In genomic region chr5:177592905-177593304, GRCh38 we compare ENCODE assay signal across 8 cellular contexts. TPM values are rescaled to one million over a fixed set of nuclear protein-coding genes. Genes with fewer than 3 reads are reported as not detected.
DNase-seq lines count a peak whose midpoint lies in the region; ATAC-seq lines count a peak whose summit lies in the region.

No MANE protein-coding gene starts in this region.

- CTCF ChIA-PET in activated CD4-positive, alpha-beta memory T cell treated with anti-CD3 and anti-CD28 coated beads, Interleukin-2, amount 10 ng/mL, durations not matched to agents 7 days and 5 days (lab: Charles Lee) = interaction anchor here (0.5 to 1.6 kb wide), 6 partner anchors 8 to 482 kb away, joined by 3 to 5 read pairs (median 4); partner anchors contain the start of gene B4GALT7

- DNase-seq in HAP-1 (ENCODE audit: low spot score in 2 of 2) (no peak), DMS53 (lab: John Stamatoyannopoulos, UW) (no peak), 8988T (no peak)
- no peak for DNase-seq in activated CD4-positive, alpha-beta memory T cell treated with anti-CD3 and anti-CD28 coated beads, Interleukin-2, amount 10 ng/mL, durations not matched to agents 7 days and 5 days
- DNase-seq in stimulated activated CD4-positive, alpha-beta T cell treated with anti-CD3 and anti-CD28 coated beads, Interleukin-12 subunit alpha, Interleukin-12 subunit beta, amount 100 ng/mL, for 4 hours = no peak

- H3K36me3 Mint-ChIP-seq in activated CD4-positive, alpha-beta memory T cell treated with anti-CD3 and anti-CD28 coated beads, Interleukin-2, amount 10 ng/mL, durations not matched to agents 7 days and 5 days (ENCODE audit: low read depth) = peaks cover 46% of the 10 kb centered on the region

- peaks cover 20% of the 10 kb centered on the region for H3K27me3 ChIP-seq in HAP-1 (ENCODE audit: low read depth)

- H3K27me3 Mint-ChIP-seq in activated CD4-positive, alpha-beta memory T cell treated with anti-CD3 and anti-CD28 coated beads, Interleukin-2, amount 10 ng/mL, durations not matched to agents 7 days and 5 days = peaks cover 23% of the 10 kb centered on the region

- no peaks in the 10 kb centered on the region for H3K9me3 Mint-ChIP-seq in activated CD4-positive, alpha-beta memory T cell treated with anti-CD3 and anti-CD28 coated beads, Interleukin-2, amount 10 ng/mL, durations not matched to agents 7 days and 5 days

- H3K4me3 ChIP-seq in HAP-1 = peak overlapping the region; percentile 96
- peak overlapping the region; percentile 87 for H3K4me3 ChIP-seq in iPS-11a (ENCODE audit: low read depth, low read length)
- H3K4me3 ChIP-seq in skin epidermis = peak overlapping the region; percentile 66 to 94 (median 84)

- no peak for ATAC-seq in GM18520 (IDR thresholded peaks at IDR 0.05; ENCODE audit: unreplicated experiment)

- peaks cover 38% of the 10 kb centered on the region for H3K4me1 Mint-ChIP-seq in activated CD4-positive, alpha-beta memory T cell treated with anti-CD3 and anti-CD28 coated beads, Interleukin-2, amount 10 ng/mL, durations not matched to agents 7 days and 5 days

- peaks cover 36% of the 10 kb centered on the region for H3K36me3 ChIP-seq in HAP-1 (replicated peaks)

- POLR2A ChIA-PET in activated CD4-positive, alpha-beta memory T cell treated with anti-CD3 and anti-CD28 coated beads, Interleukin-2, amount 10 ng/mL, durations not matched to agents 7 days and 5 days (lab: Charles Lee) = interaction anchor here (0.9 to 2.0 kb wide), 11 partner anchors 8 to 611 kb away, joined by 3 to 8 read pairs (median 6); partner anchors contain the start of genes DDX41, FAM193B and HNRNPAB

- in situ Hi-C loops in HAP-1 (cut with MboI; ENCODE audit: low sequenced_read_pairs) = no loop called here

- H3K27ac Mint-ChIP-seq in activated CD4-positive, alpha-beta memory T cell treated with anti-CD3 and anti-CD28 coated beads, Interleukin-2, amount 10 ng/mL, durations not matched to agents 7 days and 5 days = peak overlapping the region; percentile 94

- H3K4me1 ChIP-seq in HAP-1 = no peaks in the 10 kb centered on the region

- peak overlapping the region in 14 of 21 experiments; percentile 74 to 95 (median 91) for H3K27ac ChIP-seq in skin epidermis

- H3K4me3 Mint-ChIP-seq in activated CD4-positive, alpha-beta memory T cell treated with anti-CD3 and anti-CD28 coated beads, Interleukin-2, amount 10 ng/mL, durations not matched to agents 7 days and 5 days = peak overlapping the region; percentile 96

- H3K9me3 ChIP-seq in HAP-1 = no peaks in the 10 kb centered on the region

RNA-seq across cellular contexts. Expression of gene TMED9, which starts 0.9 kb away (rescaled TPM):
- total RNA-seq in activated CD4-positive, alpha-beta memory T cell treated with anti-CD3 and anti-CD28 coated beads, Interleukin-2, amount 10 ng/mL, durations not matched to agents 7 days and 5 days = 100 to 1,000 TPM; 135 to 141 TPM

RNA-seq across cellular contexts. Expression of gene B4GALT7, which starts 7.0 kb away (rescaled TPM):
- 10 to 100 TPM; 19.5 to 22.1 TPM for total RNA-seq in activated CD4-positive, alpha-beta memory T cell treated with anti-CD3 and anti-CD28 coated beads, Interleukin-2, amount 10 ng/mL, durations not matched to agents 7 days and 5 days

RNA-seq across cellular contexts. Expression of gene FAM193B, which starts 38.5 kb away (rescaled TPM):
- 100 to 1,000 TPM; 110 to 112 TPM for total RNA-seq in activated CD4-positive, alpha-beta memory T cell treated with anti-CD3 and anti-CD28 coated beads, Interleukin-2, amount 10 ng/mL, durations not matched to agents 7 days and 5 days
